1 cellular context compared by ENCODE assay signal in genomic region chr19:47598407-47599349, GRCh38.
TF ChIP-seq lines count a peak whose summit lies in the region.

No MANE protein-coding gene starts in this region.

TF ChIP-seq in HEK293, 187 proteins besides CTCF, POLR2A, EP300 and RAD21 (continued from another document and continues in another):
- TF ChIP-seq PRDM2 (tag by site-specific recombination; IDR thresholded peaks at IDR 0.05; ENCODE audit: borderline replicate concordance) (no peak), ZNF792 (tag by site-specific recombination; IDR thresholded peaks at IDR 0.05) (no peak), ZNF354C (tag by site-specific recombination; IDR thresholded peaks at IDR 0.05; ENCODE audit: borderline replicate concordance, low read depth) (no peak), ZBTB44 (tag by site-specific recombination; IDR thresholded peaks at IDR 0.05) (no peak), SCRT2 (tag by site-specific recombination; IDR thresholded peaks at IDR 0.05) (peak; percentile 28; the same call in 1 of the 2 replicates), ZNF692 (tag by site-specific recombination; IDR thresholded peaks at IDR 0.05) (peak; percentile 99), ZNF169 (tag by site-specific recombination; IDR thresholded peaks at IDR 0.05) (no peak), GLI4 (tag by site-specific recombination; IDR thresholded peaks at IDR 0.05) (no peak), ZSCAN23 (tag by site-specific recombination; IDR thresholded peaks at IDR 0.05) (no peak), PATZ1 (tag by site-specific recombination; IDR thresholded peaks at IDR 0.05) (peak; percentile 59; the same call in 1 of the 2 replicates), AEBP2 (tag by site-specific recombination; IDR thresholded peaks at IDR 0.05; ENCODE audit: borderline replicate concordance) (no peak), ZXDB (tag by site-specific recombination; IDR thresholded peaks at IDR 0.05) (peak; percentile 61), ZNF223 (tag by site-specific recombination; IDR thresholded peaks at IDR 0.05) (no peak), ZBTB7A (tag by site-specific recombination; IDR thresholded peaks at IDR 0.05; ENCODE audit: low read depth) (no peak), ZSCAN4 (tag by site-specific recombination; IDR thresholded peaks at IDR 0.05) (no peak), OVOL3 (tag by site-specific recombination; IDR thresholded peaks at IDR 0.05) (no peak), ZNF366 (tag by site-specific recombination; conservative IDR thresholded peaks at IDR 0.05) (peak; percentile 71), SETDB1 (IDR thresholded peaks at IDR 0.05; ENCODE audit: insufficient read length, low read length) (no peak), ZNF677 (tag by site-specific recombination; IDR thresholded peaks at IDR 0.05) (no peak), ZFP41 (tag by site-specific recombination; IDR thresholded peaks at IDR 0.05; ENCODE audit: borderline replicate concordance) (no peak), ZNF335 (tag by site-specific recombination; conservative IDR thresholded peaks at IDR 0.05) (peak; percentile 34; the same call in 1 of the 2 replicates), SP3 (tag by site-specific recombination; IDR thresholded peaks at IDR 0.05) (peak; percentile 72), GLIS2 (tag by site-specific recombination; IDR thresholded peaks at IDR 0.05) (peak; percentile 75), PRDM10 (tag by site-specific recombination; IDR thresholded peaks at IDR 0.05) (peak; percentile 99), ZNF324 (tag by site-specific recombination; IDR thresholded peaks at IDR 0.05) (no peak), ZNF138 (tag by site-specific recombination; IDR thresholded peaks at IDR 0.05; ENCODE audit: borderline replicate concordance) (no peak), ZNF280C (tag by site-specific recombination; IDR thresholded peaks at IDR 0.05) (no peak), KLF17 (tag by site-specific recombination; IDR thresholded peaks at IDR 0.05) (0 out of 2 replicates have a peak, but pooled peaks have one; percentile 30)
